1 cellular context compared by ENCODE assay signal in the genomic region with DNA sequence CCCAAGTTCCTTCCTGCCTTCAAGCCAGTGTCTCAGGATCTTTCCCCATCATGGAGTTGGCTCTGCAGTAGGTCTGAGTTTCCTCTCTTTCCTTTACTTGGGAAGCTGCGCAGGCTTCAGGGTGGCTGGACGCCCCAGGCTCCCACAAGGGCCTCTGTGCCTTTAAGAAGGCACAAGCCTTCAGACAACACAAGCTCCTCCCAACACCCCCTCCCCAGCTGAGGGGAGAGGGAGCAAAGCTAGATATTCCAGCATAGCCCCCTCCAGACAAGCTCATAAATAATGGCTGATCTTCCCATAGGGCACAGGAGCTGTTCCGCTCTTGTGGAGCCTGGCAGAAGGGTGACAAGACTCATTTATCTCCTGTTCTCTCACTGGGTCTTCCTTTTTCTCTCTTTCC.
TF ChIP-seq lines count a peak whose summit lies in the region.

No MANE protein-coding gene starts in this region.

TF ChIP-seq in GM23338, 12 proteins besides CTCF, POLR2A, EP300 and RAD21 (continued from another document):
- TF ChIP-seq REST (IDR thresholded peaks at IDR 0.05; ENCODE audit: unreplicated experiment) (no peak), POLR2AphosphoS5 (IDR thresholded peaks at IDR 0.05; ENCODE audit: low read depth) (no peak), CREB1 (CRISPR knock-in tag; IDR thresholded peaks at IDR 0.05; ENCODE audit: low read depth) (no peak), EZH2phosphoT487 (IDR thresholded peaks at IDR 0.05; ENCODE audit: unreplicated experiment) (no peak), STAT1 (IDR thresholded peaks at IDR 0.05; ENCODE audit: unreplicated experiment) (no peak), NANOG (IDR thresholded peaks at IDR 0.05; ENCODE audit: borderline replicate concordance) (no peak)
- TF ChIP-seq, protein P1, sequence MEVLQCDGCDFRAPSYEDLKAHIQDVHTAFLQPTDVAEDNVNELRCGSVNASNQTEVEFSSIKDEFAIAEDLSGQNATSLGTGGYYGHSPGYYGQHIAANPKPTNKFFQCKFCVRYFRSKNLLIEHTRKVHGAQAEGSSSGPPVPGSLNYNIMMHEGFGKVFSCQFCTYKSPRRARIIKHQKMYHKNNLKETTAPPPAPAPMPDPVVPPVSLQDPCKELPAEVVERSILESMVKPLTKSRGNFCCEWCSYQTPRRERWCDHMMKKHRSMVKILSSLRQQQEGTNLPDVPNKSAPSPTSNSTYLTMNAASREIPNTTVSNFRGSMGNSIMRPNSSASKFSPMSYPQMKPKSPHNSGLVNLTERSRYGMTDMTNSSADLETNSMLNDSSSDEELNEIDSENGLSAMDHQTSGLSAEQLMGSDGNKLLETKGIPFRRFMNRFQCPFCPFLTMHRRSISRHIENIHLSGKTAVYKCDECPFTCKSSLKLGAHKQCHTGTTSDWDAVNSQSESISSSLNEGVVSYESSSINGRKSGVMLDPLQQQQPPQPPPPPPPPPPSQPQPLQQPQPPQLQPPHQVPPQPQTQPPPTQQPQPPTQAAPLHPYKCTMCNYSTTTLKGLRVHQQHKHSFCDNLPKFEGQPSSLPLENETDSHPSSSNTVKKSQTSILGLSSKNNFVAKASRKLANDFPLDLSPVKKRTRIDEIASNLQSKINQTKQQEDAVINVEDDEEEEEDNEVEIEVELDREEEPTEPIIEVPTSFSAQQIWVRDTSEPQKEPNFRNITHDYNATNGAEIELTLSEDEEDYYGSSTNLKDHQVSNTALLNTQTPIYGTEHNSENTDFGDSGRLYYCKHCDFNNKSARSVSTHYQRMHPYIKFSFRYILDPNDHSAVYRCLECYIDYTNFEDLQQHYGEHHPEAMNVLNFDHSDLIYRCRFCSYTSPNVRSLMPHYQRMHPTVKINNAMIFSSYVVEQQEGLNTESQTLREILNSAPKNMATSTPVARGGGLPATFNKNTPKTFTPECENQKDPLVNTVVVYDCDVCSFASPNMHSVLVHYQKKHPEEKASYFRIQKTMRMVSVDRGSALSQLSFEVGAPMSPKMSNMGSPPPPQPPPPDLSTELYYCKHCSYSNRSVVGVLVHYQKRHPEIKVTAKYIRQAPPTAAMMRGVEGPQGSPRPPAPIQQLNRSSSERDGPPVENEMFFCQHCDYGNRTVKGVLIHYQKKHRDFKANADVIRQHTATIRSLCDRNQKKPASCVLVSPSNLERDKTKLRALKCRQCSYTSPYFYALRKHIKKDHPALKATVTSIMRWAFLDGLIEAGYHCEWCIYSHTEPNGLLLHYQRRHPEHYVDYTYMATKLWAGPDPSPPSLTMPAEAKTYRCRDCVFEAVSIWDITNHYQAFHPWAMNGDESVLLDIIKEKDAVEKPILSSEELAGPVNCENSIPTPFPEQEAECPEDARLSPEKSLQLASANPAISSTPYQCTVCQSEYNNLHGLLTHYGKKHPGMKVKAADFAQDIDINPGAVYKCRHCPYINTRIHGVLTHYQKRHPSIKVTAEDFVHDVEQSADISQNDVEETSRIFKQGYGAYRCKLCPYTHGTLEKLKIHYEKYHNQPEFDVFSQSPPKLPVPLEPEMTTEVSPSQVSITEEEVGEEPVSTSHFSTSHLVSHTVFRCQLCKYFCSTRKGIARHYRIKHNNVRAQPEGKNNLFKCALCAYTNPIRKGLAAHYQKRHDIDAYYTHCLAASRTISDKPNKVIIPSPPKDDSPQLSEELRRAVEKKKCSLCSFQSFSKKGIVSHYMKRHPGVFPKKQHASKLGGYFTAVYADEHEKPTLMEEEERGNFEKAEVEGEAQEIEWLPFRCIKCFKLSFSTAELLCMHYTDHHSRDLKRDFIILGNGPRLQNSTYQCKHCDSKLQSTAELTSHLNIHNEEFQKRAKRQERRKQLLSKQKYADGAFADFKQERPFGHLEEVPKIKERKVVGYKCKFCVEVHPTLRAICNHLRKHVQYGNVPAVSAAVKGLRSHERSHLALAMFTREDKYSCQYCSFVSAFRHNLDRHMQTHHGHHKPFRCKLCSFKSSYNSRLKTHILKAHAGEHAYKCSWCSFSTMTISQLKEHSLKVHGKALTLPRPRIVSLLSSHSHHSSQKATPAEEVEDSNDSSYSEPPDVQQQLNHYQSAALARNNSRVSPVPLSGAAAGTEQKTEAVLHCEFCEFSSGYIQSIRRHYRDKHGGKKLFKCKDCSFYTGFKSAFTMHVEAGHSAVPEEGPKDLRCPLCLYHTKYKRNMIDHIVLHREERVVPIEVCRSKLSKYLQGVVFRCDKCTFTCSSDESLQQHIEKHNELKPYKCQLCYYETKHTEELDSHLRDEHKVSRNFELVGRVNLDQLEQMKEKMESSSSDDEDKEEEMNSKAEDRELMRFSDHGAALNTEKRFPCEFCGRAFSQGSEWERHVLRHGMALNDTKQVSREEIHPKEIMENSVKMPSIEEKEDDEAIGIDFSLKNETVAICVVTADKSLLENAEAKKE (CRISPR knock-in tag; IDR thresholded peaks at IDR 0.05) = no peak
